In genomic region chr3:61743686-61744242, GRCh38 we compare ENCODE assay signal across 20 cellular contexts.
"Had no signal": no experiment of that assay in that cellular context is flagged by ENCODE, and none has a peak within 500 bp of the region (broad histone marks: within the 10 kb centered on the region; RNA-seq: fewer than 3 reads in every experiment).

No MANE protein-coding gene starts in this region.

- H3K9ac ChIP-seq: SK-N-SH had no signal

- FAIRE-seq: HTR-8/SVneo had no signal

- H3K27me3 ChIP-seq: MG63 had no signal

- H3K9me3 ChIP-seq: MG63, SK-N-SH had no signal

- H3K36me3 ChIP-seq: MG63 had no signal

- H3K27ac ChIP-seq: HL-60, RWPE1 had no signal

- H3K4me3 ChIP-seq: MG63 had no signal

- DNase-seq: Karpas-422, KG1, MG63, NCI-H1092 treated with DMSO at 0.1 percent for 48 hours, NCI-H1436, NCI-H187, NCI-H2029, NCI-H2081 treated with DMSO at 0.1 percent for 48 hours, NCI-H2171 treated with DMSO at 0.1 percent for 48 hours, NCI-H2227 treated with DMSO at 0.1 percent for 48 hours, NCI-H524 treated with DMSO at 0.1 percent for 48 hours, NCI-H774, PC-3, SHP77, SK-N-SH, SW 1271 had no signal

- H3K9me2 ChIP-seq: SK-N-SH had no signal

- H3K4me2 ChIP-seq: SK-N-SH had no signal

- ATAC-seq: Panc1, PC-3 had no signal
